Comparison of ENCODE assay signal across 15 cellular contexts in the genomic region with DNA sequence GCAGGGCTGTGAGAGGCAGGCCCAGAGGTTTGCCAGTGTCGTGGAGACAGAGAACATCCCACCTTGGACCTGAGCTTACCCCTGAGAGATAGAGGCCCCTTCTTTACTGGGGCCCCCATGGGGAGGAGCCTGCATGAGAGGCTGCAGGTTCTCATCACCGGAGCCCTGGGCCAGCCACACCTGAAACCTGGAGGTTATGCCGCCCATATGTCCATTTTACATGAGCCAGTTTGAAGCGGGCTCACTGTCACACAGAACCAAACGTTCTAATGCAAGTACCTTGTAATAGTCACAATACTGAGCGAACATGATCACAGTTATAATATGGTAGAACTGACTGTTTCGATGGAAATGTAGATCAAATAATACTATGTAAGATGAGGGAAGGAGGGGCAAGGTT.
"Had no signal": no experiment of that assay in that cellular context is flagged by ENCODE, and none has a peak within 500 bp of the region (broad histone marks: within the 10 kb centered on the region; RNA-seq: fewer than 3 reads in every experiment).

No MANE protein-coding gene starts in this region.

- H3K4me3 Mint-ChIP-seq: activated CD4-positive, alpha-beta T cell treated with anti-CD3 and anti-CD28 coated beads, Interleukin-2, amount 10 ng/mL, durations not matched to agents 24 days and 14 days; activated T-cell treated with anti-CD3 and anti-CD28 coated beads, Interleukin-2, amount 50 U/mL, for 72 hours; stimulated activated naive CD8-positive, alpha-beta T cell treated with anti-CD3 and anti-CD28 coated beads, Interleukin-15, Interleukin-2, amounts not matched to agents 100 ng/mL and 50 ng/mL, for 24 hours had no signal

- H3K4me1 Mint-ChIP-seq: activated CD4-positive, alpha-beta T cell treated with anti-CD3 and anti-CD28 coated beads, Interleukin-2, amount 10 ng/mL, durations not matched to agents 24 days and 14 days had no signal

- H3K4me3 ChIP-seq: coronary artery, left ventricle myocardium inferior, thoracic aorta had no signal

- H3K36me3 ChIP-seq: left ventricle myocardium inferior, thoracic aorta had no signal

- H3K36me3 Mint-ChIP-seq: activated naive CD4-positive, alpha-beta T cell treated with anti-CD3 and anti-CD28 coated beads, Interleukin-2, amount 50 U/mL, for 72 hours had no signal

- H3K9me3 ChIP-seq: left ventricle myocardium inferior, thoracic aorta had no signal

- H3K27ac ChIP-seq: thoracic aorta had no signal

- DNase-seq: activated CD4-positive, alpha-beta T cell treated with anti-CD3 and anti-CD28 coated beads, Interleukin-2, amount 10 ng/mL, durations not matched to agents 24 days and 14 days; activated gamma-delta T cell treated with Interleukin-2 at 50 U/mL for 16 hours; activated T-cell treated with anti-CD3 and anti-CD28 coated beads, Interleukin-2, amount 50 U/mL, for 72 hours; amniotic stem cell; head of caudate nucleus; kidney; left ventricle myocardium inferior; mammary epithelial cell; retina; T-helper 1 cell; T1000 had no signal

- H3K27ac Mint-ChIP-seq: activated CD4-positive, alpha-beta T cell treated with anti-CD3 and anti-CD28 coated beads, Interleukin-2, amount 10 ng/mL, durations not matched to agents 24 days and 14 days; activated naive CD4-positive, alpha-beta T cell treated with anti-CD3 and anti-CD28 coated beads, Interleukin-2, amount 50 U/mL, for 72 hours; activated T-cell treated with anti-CD3 and anti-CD28 coated beads, Interleukin-2, amount 50 U/mL, for 72 hours; stimulated activated naive CD8-positive, alpha-beta T cell treated with anti-CD3 and anti-CD28 coated beads, Interleukin-15, Interleukin-2, amounts not matched to agents 100 ng/mL and 50 ng/mL, for 24 hours had no signal

- H3K9me3 Mint-ChIP-seq: activated CD4-positive, alpha-beta T cell treated with anti-CD3 and anti-CD28 coated beads, Interleukin-2, amount 10 ng/mL, durations not matched to agents 24 days and 14 days; activated naive CD4-positive, alpha-beta T cell treated with anti-CD3 and anti-CD28 coated beads, Interleukin-2, amount 50 U/mL, for 72 hours; activated T-cell treated with anti-CD3 and anti-CD28 coated beads, Interleukin-2, amount 50 U/mL, for 72 hours; stimulated activated naive CD8-positive, alpha-beta T cell treated with anti-CD3 and anti-CD28 coated beads, Interleukin-15, Interleukin-2, amounts not matched to agents 100 ng/mL and 50 ng/mL, for 24 hours had no signal

- ATAC-seq: activated naive CD4-positive, alpha-beta T cell treated with anti-CD3 and anti-CD28 coated beads, Interleukin-2, amount 50 U/mL, for 72 hours; activated T-cell treated with anti-CD3 and anti-CD28 coated beads, Interleukin-2, amount 50 U/mL, for 72 hours had no signal
